13 cellular contexts compared by ENCODE assay signal in the genomic region with DNA sequence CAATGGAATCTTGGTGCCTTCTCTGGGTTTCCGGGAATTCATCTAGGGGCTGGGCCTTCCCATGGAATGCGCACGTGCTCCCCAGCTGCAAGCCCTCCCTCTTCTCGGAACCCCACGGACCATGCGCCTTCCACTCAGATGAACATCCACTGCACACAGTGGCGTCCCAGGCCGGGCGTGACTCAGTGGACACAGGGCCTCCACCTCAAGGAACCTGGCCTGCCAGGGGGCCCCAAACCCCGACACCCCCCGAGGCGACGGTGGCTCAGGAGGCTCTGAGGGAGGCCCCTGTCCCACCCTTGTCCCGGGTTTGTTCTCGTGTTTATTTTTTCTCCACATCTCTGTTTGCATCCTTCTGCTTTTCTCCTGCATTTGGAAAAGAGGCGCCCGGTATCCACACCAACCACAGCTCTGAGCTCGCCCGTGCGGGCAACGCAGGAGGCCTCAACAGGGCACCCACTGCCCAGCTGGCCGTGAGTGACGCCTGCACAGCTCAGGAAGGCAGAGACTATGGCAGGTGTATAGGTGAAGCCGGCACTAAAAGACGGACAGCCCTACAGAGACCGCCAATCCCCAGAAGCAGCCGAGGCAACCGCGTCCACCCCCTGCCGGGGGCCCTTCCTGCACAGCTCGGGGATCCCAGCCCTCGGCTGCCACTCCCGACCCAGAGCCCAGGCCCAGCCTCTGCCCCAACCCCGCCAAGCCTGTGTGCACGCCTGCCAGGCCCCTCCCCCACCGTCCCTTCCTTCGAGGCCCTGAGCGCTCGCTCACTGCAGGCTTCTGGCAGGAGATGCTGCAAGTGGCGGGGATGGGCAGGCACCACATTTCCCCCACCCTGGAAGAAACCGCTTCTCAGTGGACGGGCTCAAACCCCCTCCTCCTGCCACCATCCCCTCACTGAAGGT. TPM values are rescaled to one million over a fixed set of nuclear protein-coding genes. Genes with fewer than 3 reads are reported as not detected.
"Had no signal": no experiment of that assay in that cellular context is flagged by ENCODE, and none has a peak within 500 bp of the region (broad histone marks: within the 10 kb centered on the region; RNA-seq: fewer than 3 reads in every experiment).

No MANE protein-coding gene starts in this region.

- H3K27me3 ChIP-seq: pancreas, thyroid gland had no signal

- H3K36me3 ChIP-seq: gastrocnemius medialis, pancreas, thyroid gland had no signal

- H3K4me3 ChIP-seq: gastrocnemius medialis, pancreas, skin epidermis, thyroid gland had no signal

- H3K9me3 ChIP-seq: gastrocnemius medialis, pancreas, thyroid gland had no signal

- H3K27ac ChIP-seq: gastrocnemius medialis, pancreas, skin epidermis, thyroid gland had no signal

- ATAC-seq: activated CD8-positive, alpha-beta T cell treated with anti-CD3 and anti-CD28 coated beads, Interleukin-2, amount 10 ng/mL, durations not matched to agents 7 days and 5 days; gastrocnemius medialis; left colon; pancreas had no signal

- DNase-seq: activated CD4-positive, alpha-beta T cell treated with anti-CD3 and anti-CD28 coated beads for 4 hours; activated CD8-positive, alpha-beta memory T cell treated with anti-CD3 and anti-CD28 coated beads, Interleukin-2, amount 50 U/mL, for 48 hours; activated CD8-positive, alpha-beta T cell treated with anti-CD3 and anti-CD28 coated beads, Interleukin-2, amount 10 ng/mL, durations not matched to agents 7 days and 5 days; activated naive CD4-positive, alpha-beta T cell; effector memory CD4-positive, alpha-beta T cell; gastrocnemius medialis; left colon; mesenchymal stem cell; SW 1271; T-helper 9 cell; thyroid gland had no signal

- H3K4me1 ChIP-seq: gastrocnemius medialis, pancreas, thyroid gland had no signal

RNA-seq across cellular contexts. Expression of gene GALNT9, which starts 23.8 kb away (rescaled TPM):
- total RNA-seq: activated CD8-positive, alpha-beta T cell treated with anti-CD3 and anti-CD28 coated beads, Interleukin-2, amount 10 ng/mL, durations not matched to agents 7 days and 5 days; gastrocnemius medialis had no signal
